Comparison of ENCODE assay signal across 8 cellular contexts in genomic region chr7:774161-775109, GRCh38. TPM values are rescaled to one million over a fixed set of nuclear protein-coding genes. Genes with fewer than 3 reads are reported as not detected.
DNase-seq lines count a peak whose midpoint lies in the region; ATAC-seq and TF ChIP-seq lines count a peak whose summit lies in the region.

No MANE protein-coding gene starts in this region.

- ATAC-seq in HG03108 (IDR thresholded peaks at IDR 0.05; ENCODE audit: unreplicated experiment) (no peak), HG03442 (IDR thresholded peaks at IDR 0.05; ENCODE audit: unreplicated experiment) (no peak)

- DNase-seq in Caki2 (ENCODE audit: low read depth) = peak; percentile 18
- peak; percentile 69 to 73 for DNase-seq in activated CD4-positive, alpha-beta T cell treated with anti-CD3 and anti-CD28 coated beads, Interleukin-2, amount 50 U/mL, for 48 hours
- DNase-seq in effector CD4-positive, alpha-beta T cell = peak; percentile 48
- DNase-seq in myocyte (ENCODE audit: low read depth) = peak; percentile 43
- peak; percentile 41 for DNase-seq in stimulated activated naive CD4-positive, alpha-beta T cell treated with Interleukin-2 at 50 U/mL for 16 hours (lab: John Stamatoyannopoulos, UW)

- in situ Hi-C loops in Caki2 (cut with HindIII; ENCODE audit: low pct_unique_long_range_greater_than_20kb, low sequenced_read_pairs) = no loop called here

- peak; percentile 55 for TF ChIP-seq RAD21 in Ishikawa (IDR thresholded peaks at IDR 0.05; ENCODE audit: low read depth)

- no peak for TF ChIP-seq EP300 in Ishikawa (IDR thresholded peaks at IDR 0.05; ENCODE audit: borderline replicate concordance)

TF ChIP-seq in Ishikawa, 13 proteins besides CTCF, POLR2A, EP300 and RAD21:
- TF ChIP-seq CREB1 (IDR thresholded peaks at IDR 0.05; ENCODE audit: low read depth) = no peak
- no peak for TF ChIP-seq NFIC (IDR thresholded peaks at IDR 0.05)
- TF ChIP-seq ZBTB7A (IDR thresholded peaks at IDR 0.05; ENCODE audit: low read depth) = no peak
- TF ChIP-seq TAF1 (IDR thresholded peaks at IDR 0.05; ENCODE audit: low read depth) = no peak
- TF ChIP-seq MAX (IDR thresholded peaks at IDR 0.05) = no peak
- no peak for TF ChIP-seq EGR1 (IDR thresholded peaks at IDR 0.05)
- no peak for TF ChIP-seq CEBPB (IDR thresholded peaks at IDR 0.05)
- no peak for TF ChIP-seq FOXM1 (IDR thresholded peaks at IDR 0.05; ENCODE audit: borderline replicate concordance, low read depth)
- TF ChIP-seq YY1 (IDR thresholded peaks at IDR 0.05; ENCODE audit: low read depth) = no peak
- no peak for TF ChIP-seq REST (IDR thresholded peaks at IDR 0.05; ENCODE audit: low read depth)
- no peak for TF ChIP-seq TCF12 (IDR thresholded peaks at IDR 0.05; ENCODE audit: low read depth)
- TF ChIP-seq TEAD4 (IDR thresholded peaks at IDR 0.05) = no peak
- TF ChIP-seq USF1 (IDR thresholded peaks at IDR 0.05) = no peak

RNA-seq across cellular contexts. Expression of gene PRKAR1B, which starts 47.4 kb away (rescaled TPM):
- 35.3 and 68.0 TPM in 2 replicates for total RNA-seq in Caki2 (2014; rRNA removed; shearing (Covaris generic); ENCODE audit: low replicate concordance)
- total RNA-seq in myocyte = 12.3 and 16.4 TPM in 2 replicates
- 14.8 TPM for polyA plus RNA-seq in myocyte (2012)

RNA-seq across cellular contexts. Expression of gene DNAAF5, which starts 47.9 kb away (rescaled TPM):
- 53.8 and 77.4 TPM in 2 replicates for total RNA-seq in Caki2 (2014; rRNA removed; shearing (Covaris generic); ENCODE audit: low replicate concordance)
- total RNA-seq in myocyte = 38.2 and 40.9 TPM in 2 replicates
- polyA plus RNA-seq in myocyte (2012) = 24.9 TPM

RNA-seq across cellular contexts. Expression of gene SUN1, which starts 57.8 kb away (rescaled TPM):
- 111 and 198 TPM in 2 replicates for total RNA-seq in Caki2 (2014; rRNA removed; shearing (Covaris generic); ENCODE audit: low replicate concordance)
- 205 and 236 TPM in 2 replicates for total RNA-seq in myocyte
- polyA plus RNA-seq in myocyte (2012) = 153 TPM

Comparison
In these comparisons a context has a peak if more than half of its experiments do, and no peak if none do; other contexts are left out.
1. DNase-seq: peak in every context shown above with its lines; median percentile 71 in activated CD4-positive, alpha-beta T cell treated with anti-CD3 and anti-CD28 coated beads, Interleukin-2, amount 50 U/mL, for 48 hours; 48 in effector CD4-positive, alpha-beta T cell; 43 in myocyte; 41 in stimulated activated naive CD4-positive, alpha-beta T cell treated with Interleukin-2 at 50 U/mL for 16 hours; 18 in Caki2.